ENCODE assay signal across 22 cellular contexts in the genomic region with DNA sequence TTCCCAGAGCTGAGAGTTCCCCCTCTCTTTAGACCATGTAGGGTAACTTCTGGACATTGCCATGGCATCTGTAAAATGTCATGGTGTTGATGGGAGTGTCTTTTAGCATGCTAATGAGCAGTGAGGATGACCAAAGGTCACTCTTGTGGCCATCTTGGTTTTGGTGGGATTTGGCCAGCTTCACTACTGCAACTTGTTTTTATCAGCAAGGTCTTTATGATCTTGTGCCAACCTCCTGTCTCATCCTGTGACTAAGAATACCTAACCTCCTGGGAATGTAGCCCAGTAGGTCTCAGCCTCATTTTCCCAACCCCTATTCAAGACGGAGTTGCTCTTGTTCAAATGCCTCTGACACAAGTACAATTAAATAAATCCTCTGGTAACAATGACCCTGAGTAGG.
DNase-seq lines count a peak whose midpoint lies in the region; ATAC-seq and TF ChIP-seq lines count a peak whose summit lies in the region.
"Had no signal": no experiment of that assay in that cellular context is flagged by ENCODE, and none has a peak within 500 bp of the region (broad histone marks: within the 10 kb centered on the region; RNA-seq: fewer than 3 reads in every experiment).

No MANE protein-coding gene starts in this region.

- no peak overlapping the region for H3K27ac ChIP-seq in adrenal gland

- H3K4me3 Mint-ChIP-seq in activated CD8-positive, alpha-beta T cell treated with anti-CD3 and anti-CD28 coated beads for 36 hours = no peak overlapping the region
- H3K4me3 Mint-ChIP-seq: CD8-positive, alpha-beta T cell had no signal

- no peak overlapping the region for H3K4me3 ChIP-seq in adrenal gland
- H3K4me3 ChIP-seq: K562 had no signal

- H3K9me3 Mint-ChIP-seq in activated CD8-positive, alpha-beta T cell treated with anti-CD3 and anti-CD28 coated beads for 36 hours = no peaks in the 10 kb centered on the region
- H3K9me3 Mint-ChIP-seq: CD8-positive, alpha-beta T cell had no signal

- no peak overlapping the region for H3K27ac Mint-ChIP-seq in activated CD8-positive, alpha-beta T cell treated with anti-CD3 and anti-CD28 coated beads for 36 hours
- H3K27ac Mint-ChIP-seq: CD8-positive, alpha-beta T cell had no signal

- POLR2A ChIA-PET in activated CD8-positive, alpha-beta T cell treated with anti-CD3 and anti-CD28 coated beads for 36 hours (lab: Charles Lee) = no interaction called here

- intact Hi-C loops in adrenal gland (cut with DNase I) = no loop called here
- intact Hi-C loops in activated CD8-positive, alpha-beta T cell treated with anti-CD3 and anti-CD28 coated beads for 36 hours (cut with micrococcal nuclease) = no loop called here

- DNase-seq in M059J (ENCODE audit: low read depth) (peak; percentile 59), adrenal gland (peak in 5 of 7 donors; percentile 3 to 51 (median 15)), glomerular visceral epithelial cell (ENCODE audit: extremely low spot score) (peak; percentile 29)
- no peak for DNase-seq in activated T-cell treated with anti-CD3 and anti-CD28 coated beads, Interleukin-2, amount 50 U/mL, for 48 hours
- no peak for DNase-seq in activated CD8-positive, alpha-beta T cell treated with anti-CD3 and anti-CD28 coated beads for 36 hours
- DNase-seq: ACHN; C1 segment of cervical spinal cord; Calu3; CD8-positive, alpha-beta T cell; DMS153; GF-D8; NCI-H1694; NCI-H2081; NCI-H2171 treated with DMSO at 0.1 percent for 48 hours; NCI-H524 treated with DMSO at 0.1 percent for 48 hours; OCI-M1; RPMI8226; SHP77 had no signal

- TF ChIP-seq CTCF in adrenal gland (IDR thresholded peaks at IDR 0.05) = no peak
- TF ChIP-seq CTCF in activated CD8-positive, alpha-beta T cell treated with anti-CD3 and anti-CD28 coated beads for 36 hours (IDR thresholded peaks at IDR 0.05) = no peak

- 0 to 14% (median 12%) methylated on average over 1 of the region's 1 CpG for WGBS in adrenal gland, 4 donors

- H3K36me3 Mint-ChIP-seq in activated CD8-positive, alpha-beta T cell treated with anti-CD3 and anti-CD28 coated beads for 36 hours (ENCODE audit: low read depth) = no peaks in the 10 kb centered on the region
- H3K36me3 Mint-ChIP-seq: CD8-positive, alpha-beta T cell had no signal

- H3K4me1 Mint-ChIP-seq in activated CD8-positive, alpha-beta T cell treated with anti-CD3 and anti-CD28 coated beads for 36 hours (ENCODE audit: low read depth) = no peaks in the 10 kb centered on the region

- no peaks in the 10 kb centered on the region for H3K36me3 ChIP-seq in adrenal gland (replicated peaks in 1 of 2)

- CTCF ChIA-PET in activated CD8-positive, alpha-beta T cell treated with anti-CD3 and anti-CD28 coated beads for 36 hours (lab: Charles Lee) = interaction anchor here (0.9 kb wide), 1 partner anchor 158 kb away, joined by 3 read pairs; no protein-coding TSS in a partner anchor

- no peaks in the 10 kb centered on the region for H3K4me1 ChIP-seq in adrenal gland (replicated peaks in 1 of 2)

- H3K27me3 Mint-ChIP-seq in activated CD8-positive, alpha-beta T cell treated with anti-CD3 and anti-CD28 coated beads for 36 hours = peaks cover 1% of the 10 kb centered on the region

- no peaks in the 10 kb centered on the region for H3K27me3 ChIP-seq in adrenal gland

- H3K9me3 ChIP-seq in adrenal gland (replicated peaks in 1 of 3) = no peaks in the 10 kb centered on the region

- TF ChIP-seq POLR2A in adrenal gland (IDR thresholded peaks at IDR 0.05) = no peak

- no peak for ATAC-seq in activated CD8-positive, alpha-beta T cell treated with anti-CD3 and anti-CD28 coated beads for 36 hours
- ATAC-seq in HG02840 (IDR thresholded peaks at IDR 0.05; ENCODE audit: low FRiP score, unreplicated experiment) (no peak), GM18861 (IDR thresholded peaks at IDR 0.05; ENCODE audit: unreplicated experiment) (no peak)
- ATAC-seq: CD8-positive, alpha-beta T cell; HepG2; K562 had no signal

Comparison
In these comparisons a context has a peak if more than half of its experiments do, and no peak if none do; other contexts are left out.
1. DNase-seq: peak in M059J (single experiment), adrenal gland (5 of 7) and glomerular visceral epithelial cell (single experiment); none in activated T-cell treated with anti-CD3 and anti-CD28 coated beads, Interleukin-2, amount 50 U/mL, for 48 hours (0 of 2) and activated CD8-positive, alpha-beta T cell treated with anti-CD3 and anti-CD28 coated beads for 36 hours (single experiment).